In genomic region chr4:157045507-157046127, GRCh38 we compare ENCODE assay signal across 8 cellular contexts. TPM values are rescaled to one million over a fixed set of nuclear protein-coding genes. Genes with fewer than 3 reads are reported as not detected.
DNase-seq lines count a peak whose midpoint lies in the region; ATAC-seq, FAIRE-seq and TF ChIP-seq lines count a peak whose summit lies in the region.

No MANE protein-coding gene starts in this region.

- TF ChIP-seq POLR2A in ovary (IDR thresholded peaks at IDR 0.05) = no peak

- no peaks in the 10 kb centered on the region for H4K20me1 ChIP-seq in DND-41 (ENCODE audit: insufficient read depth, low read length)
- H4K20me1 ChIP-seq in fibroblast of lung (ENCODE audit: control insufficient read depth, extremely low read depth, insufficient read depth, low read length) = no peaks in the 10 kb centered on the region

- 50 to 56% (median 53%) methylated on average over 2 of the region's 2 CpGs for WGBS in ovary, 3 donors

- no peak for ATAC-seq in DND-41 (ENCODE audit: insufficient read depth, low read depth)
- ATAC-seq in GM21367 (IDR thresholded peaks at IDR 0.05; ENCODE audit: unreplicated experiment) = peak; percentile 83
- ATAC-seq in activated CD4-positive, alpha-beta T cell treated with anti-CD3 and anti-CD28 coated beads for 36 hours = no peak

- TF ChIP-seq EP300 in ovary (IDR thresholded peaks at IDR 0.05) = no peak

- H3K9me3 Mint-ChIP-seq in activated CD4-positive, alpha-beta T cell treated with anti-CD3 and anti-CD28 coated beads for 36 hours (ENCODE audit: low read depth) = no peaks in the 10 kb centered on the region

- no peak overlapping the region for H3K9ac ChIP-seq in DND-41 (ENCODE audit: low read depth, low read length)
- no peak overlapping the region for H3K9ac ChIP-seq in fibroblast of lung (ENCODE audit: insufficient read depth, low read length)

- H3K4me2 ChIP-seq in DND-41 (ENCODE audit: insufficient read depth, low read length) (no peak overlapping the region), fibroblast of lung (ENCODE audit: extremely low read depth, insufficient read depth, low read length) (no peak overlapping the region)

- POLR2A ChIA-PET in RWPE1 (lab: Yijun Ruan, JAX; ENCODE audit: low non-redundant PET) = no interaction called here
- POLR2A ChIA-PET in activated CD4-positive, alpha-beta T cell treated with anti-CD3 and anti-CD28 coated beads for 36 hours (lab: Charles Lee) = no interaction called here

- DNase-seq in DND-41 (no peak), HTR-8/SVneo (ENCODE audit: insufficient read length, low spot score) (peak; percentile 69), RWPE1 (ENCODE audit: low spot score) (peak; percentile 61), fibroblast of lung (ENCODE audit: low read depth in 2 of 2) (peak; percentile 74 to 84), ovary (peak in 3 of 5 donors; percentile 16 to 31 (median 30))
- no peak for DNase-seq in activated CD4-positive, alpha-beta T cell treated with anti-CD3 and anti-CD28 coated beads for 36 hours
- DNase-seq in stimulated activated CD4-positive, alpha-beta T cell treated with anti-CD3 and anti-CD28 coated beads, Interleukin-4, amount 100 ng/mL, for 24 hours = no peak

- CTCF ChIA-PET in RWPE1 (lab: Yijun Ruan, JAX) = interaction anchor here (0.5 to 1.6 kb wide), 18 partner anchors 11 to 571 kb away, joined by 3 to 22 read pairs (median 4); no protein-coding TSS in a partner anchor
- CTCF ChIA-PET in activated CD4-positive, alpha-beta T cell treated with anti-CD3 and anti-CD28 coated beads for 36 hours (lab: Charles Lee) = no interaction called here

- H3K79me2 ChIP-seq in DND-41 (ENCODE audit: insufficient read depth, low read length) (no peaks in the 10 kb centered on the region), fibroblast of lung (ENCODE audit: control insufficient read depth, insufficient read depth, low read length) (no peaks in the 10 kb centered on the region)

- H3K4me1 ChIP-seq in DND-41 (ENCODE audit: insufficient read depth, low read length) (no peaks in the 10 kb centered on the region), fibroblast of lung (ENCODE audit: control insufficient read depth, extremely low read depth, insufficient read depth, low read length) (peaks cover 2% of the 10 kb centered on the region), ovary (ENCODE audit: insufficient read depth) (no peaks in the 10 kb centered on the region)

- H3K4me3 ChIP-seq in DND-41 (ENCODE audit: low read depth in 1 of 2, low read length in 2 of 2) (no peak overlapping the region), fibroblast of lung (replicated peaks in 1 of 4; ENCODE audit: control extremely low read depth in 1 of 4, insufficient read depth in 1 of 4, low read depth in 3 of 4, low read length in 4 of 4) (no peak overlapping the region), ovary (no peak overlapping the region)

- no peaks in the 10 kb centered on the region for H3K36me3 ChIP-seq in DND-41 (ENCODE audit: insufficient read depth, low read length)
- H3K36me3 ChIP-seq in fibroblast of lung (ENCODE audit: control insufficient read depth, insufficient read depth, low read length) = no peaks in the 10 kb centered on the region
- no peaks in the 10 kb centered on the region for H3K36me3 ChIP-seq in ovary

- H3K4me1 Mint-ChIP-seq in activated CD4-positive, alpha-beta T cell treated with anti-CD3 and anti-CD28 coated beads for 36 hours = no peaks in the 10 kb centered on the region

- H3K27me3 ChIP-seq in DND-41 (ENCODE audit: insufficient read depth, low read length, poor library complexity) (no peaks in the 10 kb centered on the region), fibroblast of lung (ENCODE audit: control insufficient read depth, insufficient read depth, low read length) (no peaks in the 10 kb centered on the region), ovary (no peaks in the 10 kb centered on the region)

- H3K36me3 Mint-ChIP-seq in activated CD4-positive, alpha-beta T cell treated with anti-CD3 and anti-CD28 coated beads for 36 hours (ENCODE audit: low read depth) = no peaks in the 10 kb centered on the region

- H3K4me3 Mint-ChIP-seq in activated CD4-positive, alpha-beta T cell treated with anti-CD3 and anti-CD28 coated beads for 36 hours = no peak overlapping the region

- H3K9me3 ChIP-seq in DND-41 (ENCODE audit: insufficient read depth, low read length, severe bottlenecking) (no peaks in the 10 kb centered on the region), fibroblast of lung (ENCODE audit: control insufficient read depth, insufficient read depth, low read depth, low read length) (no peaks in the 10 kb centered on the region), ovary (no peaks in the 10 kb centered on the region)

- TF ChIP-seq CTCF in DND-41 (IDR thresholded peaks at IDR 0.05; ENCODE audit: borderline replicate concordance, extremely low read depth, low read length, poor library complexity, severe bottlenecking) (peak; percentile 45), RWPE1 (conservative IDR thresholded peaks at IDR 0.05; ENCODE audit: low read depth) (peak; percentile 80), fibroblast of lung (conservative IDR thresholded peaks at IDR 0.05 in 1 of 2, IDR thresholded peaks at IDR 0.05 in 1 of 2; ENCODE audit: low read depth in 1 of 2, low read length in 2 of 2) (peak; percentile 96), ovary (IDR thresholded peaks at IDR 0.05) (peak; percentile 53 to 65 (median 62))

- intact Hi-C loops in ovary (cut with DNase I) = loop anchor here in 1 of 4 donors (10.0 kb wide), 3 partner anchors 71 to 1251 kb away; partner anchors contain the start of gene PDGFC
- intact Hi-C loops in activated CD4-positive, alpha-beta T cell treated with anti-CD3 and anti-CD28 coated beads for 36 hours (cut with DNase I, micrococcal nuclease) = loop anchor here in 1 of 2 experiments (10.0 kb wide), 1 partner anchor 1091 kb away; the partner anchor contains the start of gene CTSO

- peak; percentile 93 for FAIRE-seq in HTR-8/SVneo (lab: Jason Lieb, UNC)

- H2AFZ ChIP-seq in DND-41 (ENCODE audit: low read depth, low read length) (no peak overlapping the region), fibroblast of lung (ENCODE audit: low read length) (no peak overlapping the region)

- H3K27ac ChIP-seq in DND-41 (ENCODE audit: low read length) (no peak overlapping the region), RWPE1 (no peak overlapping the region), fibroblast of lung (ENCODE audit: insufficient read depth, low read length) (no peak overlapping the region), ovary (no peak overlapping the region)

- no peak overlapping the region for H3K27ac Mint-ChIP-seq in activated CD4-positive, alpha-beta T cell treated with anti-CD3 and anti-CD28 coated beads for 36 hours

- H3K27me3 Mint-ChIP-seq in activated CD4-positive, alpha-beta T cell treated with anti-CD3 and anti-CD28 coated beads for 36 hours = no peaks in the 10 kb centered on the region

RNA-seq across cellular contexts. Expression of gene GLRB, which starts 30.3 kb away (rescaled TPM):
- total RNA-seq in fibroblast of lung = 13.6 and 25.9 TPM in 2 replicates
- 10.3 and 10.4 TPM in 2 replicates for polyA plus RNA-seq in fibroblast of lung
- 6.0 and 7.0 TPM in 2 replicates for polyA plus RNA-seq in fibroblast of lung (2012)
- polyA minus RNA-seq in fibroblast of lung (ENCODE audit: low replicate concordance) = 2.6 and 8.8 TPM in 2 replicates
- 1 to 10 TPM in 6 of 7 donors, under 1 TPM in 1; 0.33 to 8.3 (median 1.8) TPM for total RNA-seq in ovary
- polyA plus RNA-seq in ovary = 1 to 10 TPM in 1 of 2 donors, under 1 TPM in 1; 0.71 to 7.7 TPM
- not detected for total RNA-seq in activated CD4-positive, alpha-beta T cell treated with anti-CD3 and anti-CD28 coated beads for 36 hours

Comparison
In these comparisons a context has a peak if more than half of its experiments do, and no peak if none do; other contexts are left out.
1. DNase-seq: peak in HTR-8/SVneo (single experiment), RWPE1 (single experiment), fibroblast of lung (2 of 2) and ovary (3 of 5); none in DND-41 (single experiment), activated CD4-positive, alpha-beta T cell treated with anti-CD3 and anti-CD28 coated beads for 36 hours (single experiment) and stimulated activated CD4-positive, alpha-beta T cell treated with anti-CD3 and anti-CD28 coated beads, Interleukin-4, amount 100 ng/mL, for 24 hours (single experiment).
2. CTCF ChIP-seq: peak in every context shown above with its lines; median percentile 96 in fibroblast of lung; 80 in RWPE1; 62 in ovary; 45 in DND-41.